In genomic region chr15:67146214-67146613, GRCh38 we compare ENCODE assay signal across 8 cellular contexts.
DNase-seq lines count a peak whose midpoint lies in the region; ATAC-seq lines count a peak whose summit lies in the region.

No MANE protein-coding gene starts in this region.

- 0 out of 2 replicates have a peak overlapping the region, but pooled peaks have one; percentile 66 for H3K9ac ChIP-seq in BLaER1

- H3K4me2 ChIP-seq in BLaER1: peak overlapping the region; percentile 84

- DNase-seq in NCI-H2171 treated with DMSO at 0.1 percent for 48 hours (lab: John Stamatoyannopoulos, UW): peak; percentile 60
- peak; percentile 81 for DNase-seq in dermis blood vessel endothelial cell
- peak; percentile 93 for DNase-seq in myocyte (ENCODE audit: low read depth)
- DNase-seq in pons (ENCODE audit: low spot score): no peak
- DNase-seq in stimulated activated CD4-positive, alpha-beta T cell treated with anti-CD3 and anti-CD28 coated beads, Interleukin-4, amount 100 ng/mL, for 1 hour: no peak
- no peak for DNase-seq in HuH-7 (ENCODE audit: low spot score)

- no peak overlapping the region for H3K4me3 ChIP-seq in BLaER1

- H3K9me3 ChIP-seq in BLaER1: no peaks in the 10 kb centered on the region

- peak overlapping the region; percentile 78 for H3K27ac ChIP-seq in BLaER1

- no peaks in the 10 kb centered on the region for H3K27me3 ChIP-seq in BLaER1

- peaks cover 100% of the 10 kb centered on the region for H4K20me1 ChIP-seq in BLaER1

- peaks cover 99% of the 10 kb centered on the region for H3K4me1 ChIP-seq in BLaER1

- H3K36me3 ChIP-seq in BLaER1: no peaks in the 10 kb centered on the region

- ATAC-seq in HG02623 (IDR thresholded peaks at IDR 0.05; ENCODE audit: unreplicated experiment): no peak

Comparison
In these comparisons a context has a peak if more than half of its experiments do, and no peak if none do; other contexts are left out.
1. DNase-seq: peak in NCI-H2171 treated with DMSO at 0.1 percent for 48 hours (single experiment), dermis blood vessel endothelial cell (single experiment) and myocyte (single experiment); none in pons (single experiment), stimulated activated CD4-positive, alpha-beta T cell treated with anti-CD3 and anti-CD28 coated beads, Interleukin-4, amount 100 ng/mL, for 1 hour (single experiment) and HuH-7 (single experiment).